28 cellular contexts compared by ENCODE assay signal in genomic region chr10:101464082-101464481, GRCh38.
"Had no signal": no experiment of that assay in that cellular context is flagged by ENCODE, and none has a peak within 500 bp of the region (broad histone marks: within the 10 kb centered on the region; RNA-seq: fewer than 3 reads in every experiment).

No MANE protein-coding gene starts in this region.

- H3K9ac ChIP-seq: parathyroid adenoma had no signal

- H3K4me3 ChIP-seq: ovary, psoas muscle, right lobe of liver, sigmoid colon, stomach, thoracic aorta, thyroid gland, tibial nerve, upper lobe of left lung, vagina had no signal

- H3K9me3 ChIP-seq: ovary, psoas muscle, right lobe of liver, sigmoid colon, stomach, thoracic aorta, thyroid gland, tibial nerve, upper lobe of left lung, vagina had no signal

- H3K36me3 ChIP-seq: ovary, right lobe of liver, thoracic aorta, thyroid gland, tibial nerve, vagina had no signal

- H3K27ac Mint-ChIP-seq: natural killer cell treated with Interleukin-12 subunit alpha and Interleukin-12 subunit beta and Interleukin-15 and Interleukin-18, amount 100 ng/mL, for 72 hours; nephron progenitor cell; progenitor cell of endocrine pancreas; stimulated activated effector memory CD8-positive, alpha-beta T cell treated with anti-CD3 and anti-CD28 coated beads, Interleukin-12 subunit alpha, Interleukin-12 subunit beta, amount 100 ng/mL, for 72 hours; stimulated activated naive B cell treated with anti-CD40 and anti-IgM and Interleukin-4, amounts not matched to agents 10 μg/mL and 1 μg/mL and 100 μg/mL, for 72 hours; stimulated activated naive CD8-positive, alpha-beta T cell treated with anti-CD3 and anti-CD28 coated beads, Interleukin-15, Interleukin-2, amounts not matched to agents 100 ng/mL and 50 ng/mL, for 24 hours had no signal

- H3K4me3 Mint-ChIP-seq: natural killer cell treated with Interleukin-12 subunit alpha and Interleukin-12 subunit beta and Interleukin-15 and Interleukin-18, amount 100 ng/mL, for 72 hours; nephron progenitor cell; stimulated activated effector memory CD8-positive, alpha-beta T cell treated with anti-CD3 and anti-CD28 coated beads, Interleukin-12 subunit alpha, Interleukin-12 subunit beta, amount 100 ng/mL, for 72 hours; stimulated activated naive B cell treated with anti-CD40 and anti-IgM and Interleukin-4, amounts not matched to agents 10 μg/mL and 1 μg/mL and 100 μg/mL, for 72 hours; stimulated activated naive CD8-positive, alpha-beta T cell treated with anti-CD3 and anti-CD28 coated beads, Interleukin-15, Interleukin-2, amounts not matched to agents 100 ng/mL and 50 ng/mL, for 24 hours had no signal

- H3K4me1 ChIP-seq: parathyroid adenoma, right lobe of liver, vagina had no signal

- DNase-seq: nephron progenitor cell; occipital lobe; ovary; posterior cingulate gyrus; psoas muscle; right cardiac atrium; right lobe of liver; sigmoid colon; small intestine; stimulated activated CD4-positive, alpha-beta T cell treated with anti-CD3 and anti-CD28 coated beads, Interleukin-15, amount 100 ng/mL, for 24 hours; stimulated activated CD4-positive, alpha-beta T cell treated with anti-CD3 and anti-CD28 coated beads, Interleukin-2, amount 100 ng/mL, for 24 hours; stimulated activated CD4-positive, alpha-beta T cell treated with anti-CD3 and anti-CD28 coated beads, Interleukin-2, amount 100 ng/mL, for 48 hours; stimulated activated CD4-positive, alpha-beta T cell treated with anti-CD3 and anti-CD28 coated beads, Interleukin-4, amount 100 ng/mL, for 24 hours; stimulated activated naive B cell treated with anti-CD40 and anti-IgM and Interleukin-4, amounts not matched to agents 10 μg/mL and 1 μg/mL and 100 μg/mL, for 72 hours; stimulated activated naive CD4-positive, alpha-beta T cell treated with Interleukin-2 at 50 U/mL for 16 hours; stomach; thyroid gland; trophoblast cell; upper lobe of left lung had no signal

- H3K27me3 Mint-ChIP-seq: natural killer cell treated with Interleukin-12 subunit alpha and Interleukin-12 subunit beta and Interleukin-15 and Interleukin-18, amount 100 ng/mL, for 72 hours; progenitor cell of endocrine pancreas; stimulated activated naive B cell treated with anti-CD40 and anti-IgM and Interleukin-4, amounts not matched to agents 10 μg/mL and 1 μg/mL and 100 μg/mL, for 72 hours; stimulated activated naive CD8-positive, alpha-beta T cell treated with anti-CD3 and anti-CD28 coated beads, Interleukin-15, Interleukin-2, amounts not matched to agents 100 ng/mL and 50 ng/mL, for 24 hours had no signal

- H3K27me3 ChIP-seq: ovary, right lobe of liver, sigmoid colon, stomach, thyroid gland, tibial nerve, upper lobe of left lung, vagina had no signal

- H2AFZ ChIP-seq: parathyroid adenoma had no signal

- H3K36me3 Mint-ChIP-seq: natural killer cell treated with Interleukin-12 subunit alpha and Interleukin-12 subunit beta and Interleukin-15 and Interleukin-18, amount 100 ng/mL, for 72 hours; stimulated activated effector memory CD8-positive, alpha-beta T cell treated with anti-CD3 and anti-CD28 coated beads, Interleukin-12 subunit alpha, Interleukin-12 subunit beta, amount 100 ng/mL, for 72 hours had no signal

- H3K27ac ChIP-seq: ovary, parathyroid adenoma, psoas muscle, right lobe of liver, sigmoid colon, stomach, thoracic aorta, thyroid gland, tibial nerve, upper lobe of left lung, vagina had no signal

- H3K9me3 Mint-ChIP-seq: natural killer cell treated with Interleukin-12 subunit alpha and Interleukin-12 subunit beta and Interleukin-15 and Interleukin-18, amount 100 ng/mL, for 72 hours; nephron progenitor cell; neural crest cell; stimulated activated effector memory CD8-positive, alpha-beta T cell treated with anti-CD3 and anti-CD28 coated beads, Interleukin-12 subunit alpha, Interleukin-12 subunit beta, amount 100 ng/mL, for 72 hours; stimulated activated naive B cell treated with anti-CD40 and anti-IgM and Interleukin-4, amounts not matched to agents 10 μg/mL and 1 μg/mL and 100 μg/mL, for 72 hours; stimulated activated naive CD8-positive, alpha-beta T cell treated with anti-CD3 and anti-CD28 coated beads, Interleukin-15, Interleukin-2, amounts not matched to agents 100 ng/mL and 50 ng/mL, for 24 hours had no signal
